ENCODE assay signal across 8 cellular contexts in the genomic region with DNA sequence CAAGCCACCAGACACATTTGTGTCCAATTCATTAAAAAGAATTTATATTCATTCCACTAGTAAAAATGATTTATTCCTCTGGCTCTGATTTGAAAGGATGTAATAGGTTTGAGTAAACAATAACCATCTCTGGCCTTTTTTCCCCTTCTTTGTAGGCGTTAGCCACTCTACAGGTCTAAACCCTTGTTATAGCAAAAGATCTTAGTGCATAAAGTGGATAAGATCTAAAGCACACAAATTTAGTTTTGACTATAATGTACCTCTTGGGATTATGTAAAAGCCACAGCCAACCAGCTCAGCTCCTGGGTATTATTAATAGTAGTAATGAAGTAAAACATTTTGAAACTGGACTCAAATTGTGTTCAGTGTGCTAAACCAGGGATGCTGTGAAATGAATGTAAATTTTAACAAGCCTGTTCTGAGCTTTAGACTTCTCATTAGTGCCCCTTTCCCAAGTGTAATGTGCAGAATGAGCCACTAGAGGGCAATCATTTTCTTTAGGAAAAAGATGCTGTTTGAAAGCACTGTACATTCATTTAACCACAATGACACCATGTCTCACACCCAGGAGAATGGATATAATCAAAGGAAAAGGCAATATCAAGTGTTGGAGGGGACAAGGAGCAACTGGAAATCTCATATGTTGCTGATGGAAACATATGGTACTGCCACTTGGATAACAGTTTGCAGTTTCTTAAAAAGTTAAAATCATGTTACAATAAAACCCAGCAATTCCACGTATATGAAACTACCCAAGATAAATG.
DNase-seq lines count a peak whose midpoint lies in the region; ATAC-seq and TF ChIP-seq lines count a peak whose summit lies in the region.

No MANE protein-coding gene starts in this region.

- peaks cover 25% of the 10 kb centered on the region for H3K4me1 ChIP-seq in vagina

- CTCF ChIA-PET in activated CD4-positive, alpha-beta T cell treated with anti-CD3 and anti-CD28 coated beads, Interleukin-2, amount 10 ng/mL, durations not matched to agents 7 days and 5 days (lab: Charles Lee) = interaction anchor here (0.6 to 1.7 kb wide), 3 partner anchors 228 to 287 kb away, joined by 4 to 6 read pairs (median 5); no protein-coding TSS in a partner anchor

- peak; percentile 93 for TF ChIP-seq CTCF in CD14-positive monocyte (IDR thresholded peaks at IDR 0.05)
- peak; percentile 70 to 93 (median 81) for TF ChIP-seq CTCF in vagina (IDR thresholded peaks at IDR 0.05)

- no peaks in the 10 kb centered on the region for H3K9me3 ChIP-seq in vagina

- peaks cover 0 to 2% (median 0%) of the 10 kb centered on the region in 3 donors for H3K27me3 Mint-ChIP-seq in CD14-positive monocyte (ENCODE audit: low read depth in 3 of 3)
- H3K27me3 Mint-ChIP-seq in activated CD4-positive, alpha-beta T cell treated with anti-CD3 and anti-CD28 coated beads, Interleukin-2, amount 10 ng/mL, durations not matched to agents 7 days and 5 days = no peaks in the 10 kb centered on the region
- no peaks in the 10 kb centered on the region for H3K27me3 Mint-ChIP-seq in natural killer cell treated with Interleukin-12 subunit alpha and Interleukin-12 subunit beta and Interleukin-15 and Interleukin-18, amount 100 ng/mL, for 72 hours

- no peak overlapping the region for H3K27ac ChIP-seq in vagina

- no peak for TF ChIP-seq POLR2A in vagina (IDR thresholded peaks at IDR 0.05)

- no peaks in the 10 kb centered on the region for H3K27me3 ChIP-seq in vagina

- H3K36me3 Mint-ChIP-seq in CD14-positive monocyte = peaks cover 0 to 4% of the 10 kb centered on the region in 2 donors
- H3K36me3 Mint-ChIP-seq in activated CD4-positive, alpha-beta T cell treated with anti-CD3 and anti-CD28 coated beads, Interleukin-2, amount 10 ng/mL, durations not matched to agents 7 days and 5 days (ENCODE audit: low read depth) = peaks cover 3% of the 10 kb centered on the region
- no peaks in the 10 kb centered on the region for H3K36me3 Mint-ChIP-seq in natural killer cell treated with Interleukin-12 subunit alpha and Interleukin-12 subunit beta and Interleukin-15 and Interleukin-18, amount 100 ng/mL, for 72 hours

- no peaks in the 10 kb centered on the region for H3K36me3 ChIP-seq in vagina

- H3K4me3 Mint-ChIP-seq in CD14-positive monocyte = no peak overlapping the region
- no peak overlapping the region for H3K4me3 Mint-ChIP-seq in activated CD4-positive, alpha-beta T cell treated with anti-CD3 and anti-CD28 coated beads, Interleukin-2, amount 10 ng/mL, durations not matched to agents 7 days and 5 days
- H3K4me3 Mint-ChIP-seq in natural killer cell treated with Interleukin-12 subunit alpha and Interleukin-12 subunit beta and Interleukin-15 and Interleukin-18, amount 100 ng/mL, for 72 hours = no peak overlapping the region

- ATAC-seq in GM18858 (IDR thresholded peaks at IDR 0.05; ENCODE audit: unreplicated experiment) (peak; percentile 67), HG03342 (IDR thresholded peaks at IDR 0.05; ENCODE audit: unreplicated experiment) (peak; percentile 67)
- ATAC-seq in natural killer cell treated with Interleukin-12 subunit alpha and Interleukin-12 subunit beta and Interleukin-15 and Interleukin-18, amount 100 ng/mL, for 72 hours = peak in 1 of 2 donors; percentile 65

- DNase-seq in CD14-positive monocyte (ENCODE audit: low spot score) (no peak), NCI-H446 treated with DMSO at 0.1 percent for 48 hours (lab: John Stamatoyannopoulos, UW) (peak; percentile 38), fibroblast of gingiva (ENCODE audit: low read depth) (peak; percentile 55), vagina (ENCODE audit: extremely low spot score in 2 of 2) (no peak)
- DNase-seq in activated CD4-positive, alpha-beta T cell treated with anti-CD3 and anti-CD28 coated beads, Interleukin-2, amount 10 ng/mL, durations not matched to agents 7 days and 5 days = peak; percentile 74
- peak; percentile 73 for DNase-seq in natural killer cell treated with Interleukin-12 subunit alpha and Interleukin-12 subunit beta and Interleukin-15 and Interleukin-18, amount 100 ng/mL, for 72 hours (ENCODE audit: low spot score)

- peaks cover 2% of the 10 kb centered on the region for H3K4me1 Mint-ChIP-seq in CD14-positive monocyte
- H3K4me1 Mint-ChIP-seq in activated CD4-positive, alpha-beta T cell treated with anti-CD3 and anti-CD28 coated beads, Interleukin-2, amount 10 ng/mL, durations not matched to agents 7 days and 5 days = no peaks in the 10 kb centered on the region
- H3K4me1 Mint-ChIP-seq in natural killer cell treated with Interleukin-12 subunit alpha and Interleukin-12 subunit beta and Interleukin-15 and Interleukin-18, amount 100 ng/mL, for 72 hours (ENCODE audit: low read depth in 2 of 2) = peaks cover 3 to 6% of the 10 kb centered on the region in 2 donors

- no peak overlapping the region for H3K27ac Mint-ChIP-seq in CD14-positive monocyte
- no peak overlapping the region for H3K27ac Mint-ChIP-seq in activated CD4-positive, alpha-beta T cell treated with anti-CD3 and anti-CD28 coated beads, Interleukin-2, amount 10 ng/mL, durations not matched to agents 7 days and 5 days
- no peak overlapping the region for H3K27ac Mint-ChIP-seq in natural killer cell treated with Interleukin-12 subunit alpha and Interleukin-12 subunit beta and Interleukin-15 and Interleukin-18, amount 100 ng/mL, for 72 hours

- intact Hi-C loops in CD14-positive monocyte (cut with micrococcal nuclease) (loop anchor here in 1 of 2 donors (2.0 kb wide), 1 partner anchor 84 kb away; no protein-coding TSS in a partner anchor), vagina (cut with DNase I) (no loop called here)

- POLR2A ChIA-PET in activated CD4-positive, alpha-beta T cell treated with anti-CD3 and anti-CD28 coated beads, Interleukin-2, amount 10 ng/mL, durations not matched to agents 7 days and 5 days (lab: Charles Lee) = no interaction called here

- no peak overlapping the region for H3K4me3 ChIP-seq in vagina

- no peaks in the 10 kb centered on the region for H3K9me3 Mint-ChIP-seq in CD14-positive monocyte
- no peaks in the 10 kb centered on the region for H3K9me3 Mint-ChIP-seq in activated CD4-positive, alpha-beta T cell treated with anti-CD3 and anti-CD28 coated beads, Interleukin-2, amount 10 ng/mL, durations not matched to agents 7 days and 5 days
- no peaks in the 10 kb centered on the region for H3K9me3 Mint-ChIP-seq in natural killer cell treated with Interleukin-12 subunit alpha and Interleukin-12 subunit beta and Interleukin-15 and Interleukin-18, amount 100 ng/mL, for 72 hours

Comparison
In these comparisons a context has a peak if more than half of its experiments do, and no peak if none do; other contexts are left out.
1. DNase-seq: peak in NCI-H446 treated with DMSO at 0.1 percent for 48 hours (single experiment), activated CD4-positive, alpha-beta T cell treated with anti-CD3 and anti-CD28 coated beads, Interleukin-2, amount 10 ng/mL, durations not matched to agents 7 days and 5 days (single experiment), fibroblast of gingiva (single experiment) and natural killer cell treated with Interleukin-12 subunit alpha and Interleukin-12 subunit beta and Interleukin-15 and Interleukin-18, amount 100 ng/mL, for 72 hours (single experiment); none in CD14-positive monocyte (single experiment) and vagina (0 of 2).